15 cellular contexts compared by ENCODE assay signal in the genomic region with DNA sequence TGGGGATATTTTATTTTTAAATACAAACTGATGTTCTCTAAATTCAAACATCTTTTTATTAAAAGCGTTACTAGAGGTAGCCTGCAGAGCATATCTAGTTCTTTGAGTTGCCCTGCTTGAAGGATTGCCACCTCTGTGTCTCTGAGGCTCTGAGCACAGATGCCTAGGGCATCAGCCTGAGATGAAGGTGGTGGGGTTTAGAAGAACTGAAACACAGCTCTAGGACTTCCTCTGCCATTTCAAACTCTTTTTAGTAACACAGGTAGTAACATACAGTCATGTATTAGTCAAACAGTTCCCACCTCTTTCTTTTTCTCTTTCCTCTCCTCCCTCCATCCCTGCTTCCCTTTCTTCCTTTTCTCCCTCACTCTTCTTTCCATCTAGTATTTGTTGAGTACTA. TPM values are rescaled to one million over a fixed set of nuclear protein-coding genes. Genes with fewer than 3 reads are reported as not detected.
A peak's percentile ranks its signal among the peaks of the same experiment; 100 is the strongest.
DNase-seq lines count a peak whose midpoint lies in the region; ATAC-seq and TF ChIP-seq lines count a peak whose summit lies in the region.
"Had no signal": no experiment of that assay in that cellular context is flagged by ENCODE, and none has a peak within 500 bp of the region (broad histone marks: within the 10 kb centered on the region; RNA-seq: fewer than 3 reads in every experiment).

No MANE protein-coding gene starts in this region.

- dilution Hi-C loops in mammary epithelial cell (cut with HindIII; ENCODE audit: low sequenced_read_pairs) = no loop called here

- H3K27me3 ChIP-seq in HAP-1 (ENCODE audit: low read depth) (no peaks in the 10 kb centered on the region), mammary epithelial cell (ENCODE audit: insufficient read depth, low read length) (no peaks in the 10 kb centered on the region)
- H3K27me3 ChIP-seq: heart right ventricle, transverse colon had no signal

- H3K4me2 ChIP-seq in mammary epithelial cell (ENCODE audit: insufficient read depth, low read depth, low read length) = no peak overlapping the region

- DNase-seq in GM13976 (ENCODE audit: low spot score) (peak; percentile 11), HAP-1 (ENCODE audit: low spot score in 2 of 2) (no peak), coronary artery (ENCODE audit: low spot score) (no peak), mammary epithelial cell (no peak), SKM-1 (lab: John Stamatoyannopoulos, UW; ENCODE audit: unreplicated experiment) (no peak)
- DNase-seq: activated CD8-positive, alpha-beta T cell treated with anti-CD3 and anti-CD28 coated beads, Interleukin-2, amount 10 ng/mL, durations not matched to agents 7 days and 5 days; AML-193; amniotic stem cell; effector memory CD8-positive, alpha-beta T cell; heart right ventricle; T-cell; transverse colon had no signal

- intact Hi-C loops in mammary epithelial cell (cut with micrococcal nuclease) = no loop called here

- no peak for TF ChIP-seq CTCF in GM13976 (IDR thresholded peaks at IDR 0.05; ENCODE audit: borderline replicate concordance, control extremely low read depth, extremely low read depth, insufficient read depth, missing control alignments)
- TF ChIP-seq CTCF in coronary artery (IDR thresholded peaks at IDR 0.05) = no peak
- no peak for TF ChIP-seq CTCF in mammary epithelial cell (conservative IDR thresholded peaks at IDR 0.05 in 1 of 2, IDR thresholded peaks at IDR 0.05 in 1 of 2; ENCODE audit: extremely low read depth in 1 of 2, insufficient read depth in 1 of 2, low read depth in 1 of 2, low read length in 2 of 2)

- H4K20me1 ChIP-seq in mammary epithelial cell (ENCODE audit: insufficient read depth, low read length) = no peaks in the 10 kb centered on the region

- H3K9me3 ChIP-seq in HAP-1 (no peaks in the 10 kb centered on the region), mammary epithelial cell (replicated peaks; ENCODE audit: insufficient read depth, low read length) (no peaks in the 10 kb centered on the region)
- H3K9me3 ChIP-seq: heart right ventricle, transverse colon had no signal

- no peaks in the 10 kb centered on the region for H3K79me2 ChIP-seq in mammary epithelial cell (ENCODE audit: insufficient read depth, low read length)

- in situ Hi-C loops in GM13976 (cut with MboI; ENCODE audit: low sequenced_read_pairs, unreplicated experiment) = no loop called here
- in situ Hi-C loops in HAP-1 (cut with MboI; ENCODE audit: low sequenced_read_pairs) = no loop called here
- in situ Hi-C loops in mammary epithelial cell (cut with MboI; ENCODE audit: low sequenced_read_pairs in 2 of 2) = no loop called here

- no TSS peak for BruUV-seq in mammary epithelial cell (replicated peaks; lab: Mats Ljungman, UMichigan)

- H3K4me3 ChIP-seq in HAP-1 = no peak overlapping the region
- H3K4me3 ChIP-seq in coronary artery = no peak overlapping the region
- no peak overlapping the region for H3K4me3 ChIP-seq in mammary epithelial cell (replicated peaks in 1 of 3; ENCODE audit: insufficient read depth in 1 of 3, low read depth in 2 of 3, low read length in 3 of 3)
- H3K4me3 ChIP-seq: heart right ventricle, transverse colon had no signal

- peak; percentile 97 for ATAC-seq in GM19395 (IDR thresholded peaks at IDR 0.05; ENCODE audit: unreplicated experiment)
- ATAC-seq in HG02798 (IDR thresholded peaks at IDR 0.05; ENCODE audit: poor library complexity, unreplicated experiment) = peak; percentile 99
- ATAC-seq in HG03520 (IDR thresholded peaks at IDR 0.05; ENCODE audit: unreplicated experiment) = peak; percentile 93
- ATAC-seq: activated CD8-positive, alpha-beta T cell treated with anti-CD3 and anti-CD28 coated beads, Interleukin-2, amount 10 ng/mL, durations not matched to agents 7 days and 5 days; effector memory CD8-positive, alpha-beta T cell; heart right ventricle; T-cell had no signal

- H2AFZ ChIP-seq in mammary epithelial cell (ENCODE audit: low read depth, low read length) = no peak overlapping the region

- CTCF ChIA-PET in mammary epithelial cell (lab: Charles Lee; ENCODE audit: low non-redundant PET) = no interaction called here

- H3K9ac ChIP-seq in mammary epithelial cell (ENCODE audit: insufficient read depth, low read length) = no peak overlapping the region

- H3K27ac ChIP-seq in coronary artery = no peak overlapping the region
- H3K27ac ChIP-seq in mammary epithelial cell (ENCODE audit: insufficient read depth, low read depth, low read length) = no peak overlapping the region
- H3K27ac ChIP-seq: heart right ventricle, transverse colon had no signal

- H3K36me3 ChIP-seq in HAP-1 (replicated peaks) = peaks cover 10% of the 10 kb centered on the region
- H3K36me3 ChIP-seq in mammary epithelial cell (ENCODE audit: insufficient read depth, low read length) = peaks cover 10% of the 10 kb centered on the region

- H3K4me1 ChIP-seq in HAP-1 = 0 out of 2 replicates have a peak, but pooled peaks cover 6% of the 10 kb centered on the region
- peaks cover 14% of the 10 kb centered on the region for H3K4me1 ChIP-seq in mammary epithelial cell (ENCODE audit: insufficient read depth, low read length)
- H3K4me1 ChIP-seq: transverse colon had no signal

- 100% methylated on average over 1 of the region's 1 CpG for WGBS in mammary epithelial cell (ENCODE audit: low coverage, missing lambda C conversion rate)

RNA-seq across cellular contexts. Expression of a gene that starts 57.6 kb away (rescaled TPM):
- 10 to 100 TPM in 1 of 2 donors, 1 to 10 TPM in 1; 9.3 to 20.7 TPM for total RNA-seq in mammary epithelial cell
- polyA plus RNA-seq in mammary epithelial cell = 3.4 TPM
- 19.5 TPM for polyA minus RNA-seq in mammary epithelial cell
